ENCODE assay signal across 16 cellular contexts in genomic region chr6:33853736-33854135, GRCh38. TPM values are rescaled to one million over a fixed set of nuclear protein-coding genes. Genes with fewer than 3 reads are reported as not detected.
"Had no signal": no experiment of that assay in that cellular context is flagged by ENCODE, and none has a peak within 500 bp of the region (broad histone marks: within the 10 kb centered on the region; RNA-seq: fewer than 3 reads in every experiment).

No MANE protein-coding gene starts in this region.

- H3K9me3 ChIP-seq: MG63, SJSA1 had no signal

- H3K4me1 ChIP-seq: SJSA1 had no signal

- H3K27me3 ChIP-seq: MG63, SJSA1 had no signal

- DNase-seq: Karpas-422, KG1, MG63, NCI-H1092, NCI-H1417 treated with DMSO at 0.1 percent for 48 hours, NCI-H146, NCI-H1930, NCI-H2107, NCI-H2227 treated with DMSO at 0.1 percent for 48 hours, NCI-H774, Right ventricle myocardium superior, RPMI8226, SIG-M5 had no signal

- H3K36me3 ChIP-seq: MG63, SJSA1 had no signal

- H3K4me3 ChIP-seq: MG63, SJSA1, SK-N-MC had no signal

RNA-seq across cellular contexts. Expression of gene MLN, which starts 49.9 kb away (rescaled TPM):
- total RNA-seq: NCI-H460, Right ventricle myocardium superior, SJSA1 had no signal
